Comparison of ENCODE assay signal across 10 cellular contexts in the genomic region with DNA sequence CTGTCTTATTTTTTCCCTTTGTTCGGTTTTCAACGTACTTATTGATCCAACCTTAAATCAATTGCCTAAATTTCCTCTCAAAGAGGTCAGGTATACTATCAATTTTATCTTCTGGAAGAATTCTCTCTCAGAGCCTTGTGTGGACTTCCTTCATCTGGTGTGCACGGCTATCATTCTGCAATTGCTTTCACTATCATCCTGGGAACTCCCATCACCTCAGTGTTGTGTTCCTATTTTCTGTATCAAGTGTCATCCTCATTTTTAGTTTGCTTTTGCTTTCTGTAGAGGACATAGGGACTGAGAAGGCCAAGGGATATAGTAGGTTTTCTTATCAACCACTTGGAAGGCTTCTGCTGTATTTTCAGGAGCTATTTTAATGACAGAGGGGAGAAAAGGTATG. TPM values are rescaled to one million over a fixed set of nuclear protein-coding genes. Genes with fewer than 3 reads are reported as not detected.
DNase-seq lines count a peak whose midpoint lies in the region; ATAC-seq and TF ChIP-seq lines count a peak whose summit lies in the region.
"Had no signal": no experiment of that assay in that cellular context is flagged by ENCODE, and none has a peak within 500 bp of the region (broad histone marks: within the 10 kb centered on the region; RNA-seq: fewer than 3 reads in every experiment).

No MANE protein-coding gene starts in this region.

- no peak overlapping the region for H4K91ac ChIP-seq in neuronal stem cell (ENCODE audit: low read depth, low read length, poor library complexity)

- no peaks in the 10 kb centered on the region for H3K27me3 Mint-ChIP-seq in activated CD4-positive, alpha-beta T cell treated with anti-CD3 and anti-CD28 coated beads, Interleukin-2, amount 10 ng/mL, durations not matched to agents 7 days and 5 days
- H3K27me3 Mint-ChIP-seq in activated CD8-positive, alpha-beta T cell treated with anti-CD3 and anti-CD28 coated beads, Interleukin-2, amount 10 ng/mL, durations not matched to agents 7 days and 5 days (ENCODE audit: low read depth) = no peaks in the 10 kb centered on the region
- H3K27me3 Mint-ChIP-seq in WTC11 (ENCODE audit: low read depth) (no peaks in the 10 kb centered on the region), glutamatergic neuron (ENCODE audit: unreplicated experiment) (no peaks in the 10 kb centered on the region)

- CTCF ChIA-PET in activated CD4-positive, alpha-beta T cell treated with anti-CD3 and anti-CD28 coated beads, Interleukin-2, amount 10 ng/mL, durations not matched to agents 7 days and 5 days (lab: Charles Lee) = interaction anchor here (0.9 to 1.3 kb wide), 3 partner anchors 9 to 39 kb away, joined by 3 read pairs; no protein-coding TSS in a partner anchor
- CTCF ChIA-PET in activated CD8-positive, alpha-beta T cell treated with anti-CD3 and anti-CD28 coated beads, Interleukin-2, amount 10 ng/mL, durations not matched to agents 7 days and 5 days (lab: Charles Lee) = interaction anchor here (0.7 to 3.6 kb wide), 4 partner anchors 11 to 41 kb away, joined by 3 to 21 read pairs (median 4); no protein-coding TSS in a partner anchor
- CTCF ChIA-PET in WTC11 (lab: Charles Lee) = interaction anchor here (1.0 to 1.5 kb wide), 3 partner anchors 29 to 147 kb away, joined by 3 to 5 read pairs (median 4); no protein-coding TSS in a partner anchor

- peak overlapping the region; percentile 12 to 98 (median 97) for H3K27ac ChIP-seq in right lobe of liver
- peak overlapping the region in 3 of 4 donors; percentile 38 to 66 (median 42) for H3K27ac ChIP-seq in tibial nerve
- H3K27ac ChIP-seq in neuronal stem cell (replicated peaks; ENCODE audit: low read length) = no peak overlapping the region

- H3K36me3 Mint-ChIP-seq in activated CD4-positive, alpha-beta T cell treated with anti-CD3 and anti-CD28 coated beads, Interleukin-2, amount 10 ng/mL, durations not matched to agents 7 days and 5 days (ENCODE audit: low read depth) = peaks cover 19% of the 10 kb centered on the region
- H3K36me3 Mint-ChIP-seq in activated CD8-positive, alpha-beta T cell treated with anti-CD3 and anti-CD28 coated beads, Interleukin-2, amount 10 ng/mL, durations not matched to agents 7 days and 5 days (ENCODE audit: low read depth) = peaks cover 44% of the 10 kb centered on the region
- peaks cover 4% of the 10 kb centered on the region; the same call in 1 of the 2 replicates for H3K36me3 Mint-ChIP-seq in WTC11
- H3K36me3 Mint-ChIP-seq in glutamatergic neuron (ENCODE audit: unreplicated experiment) = no peaks in the 10 kb centered on the region

- no peak overlapping the region for H3K14ac ChIP-seq in neuronal stem cell (ENCODE audit: low read length)

- no peak overlapping the region for H2AK5ac ChIP-seq in neuronal stem cell (ENCODE audit: low read depth, low read length)

- H3K4me2 ChIP-seq in neuronal stem cell (ENCODE audit: insufficient read depth, low read length, poor library complexity, severe bottlenecking) = no peak overlapping the region

- H2BK120ac ChIP-seq in neuronal stem cell (ENCODE audit: low read depth, low read length) = no peak overlapping the region

- H3K4me1 ChIP-seq in right lobe of liver = peaks cover 0 to 59% (median 23%) of the 10 kb centered on the region in 4 donors
- H3K4me1 ChIP-seq in tibial nerve = peaks cover 0 to 76% (median 46%) of the 10 kb centered on the region in 4 donors
- H3K4me1 ChIP-seq in neuronal stem cell (ENCODE audit: control insufficient read depth in 2 of 2, insufficient read depth in 1 of 2, low read depth in 1 of 2, low read length in 2 of 2) = peaks cover 2 to 3% of the 10 kb centered on the region in 2 donors

- H3K9ac ChIP-seq in neuronal stem cell (ENCODE audit: low read depth, low read length, poor library complexity) = no peak overlapping the region

- H3K9me3 Mint-ChIP-seq in activated CD4-positive, alpha-beta T cell treated with anti-CD3 and anti-CD28 coated beads, Interleukin-2, amount 10 ng/mL, durations not matched to agents 7 days and 5 days = no peaks in the 10 kb centered on the region
- H3K9me3 Mint-ChIP-seq in activated CD8-positive, alpha-beta T cell treated with anti-CD3 and anti-CD28 coated beads, Interleukin-2, amount 10 ng/mL, durations not matched to agents 7 days and 5 days (ENCODE audit: insufficient read depth) = peaks cover 4% of the 10 kb centered on the region
- H3K9me3 Mint-ChIP-seq in WTC11 (no peaks in the 10 kb centered on the region), glutamatergic neuron (ENCODE audit: unreplicated experiment) (no peaks in the 10 kb centered on the region)

- no peak for DNase-seq in activated CD4-positive, alpha-beta T cell treated with anti-CD3 and anti-CD28 coated beads, Interleukin-2, amount 10 ng/mL, durations not matched to agents 7 days and 5 days
- DNase-seq in activated CD4-positive, alpha-beta T cell treated with anti-CD3 and anti-CD28 coated beads for 4 hours = no peak
- no peak for DNase-seq in activated CD8-positive, alpha-beta T cell treated with anti-CD3 and anti-CD28 coated beads, Interleukin-2, amount 10 ng/mL, durations not matched to agents 7 days and 5 days
- DNase-seq in right lobe of liver (no peak), tibial nerve (ENCODE audit: low spot score in 2 of 2) (no peak), WTC11 (ENCODE audit: low spot score) (no peak), glutamatergic neuron (no peak), neuronal stem cell (ENCODE audit: low spot score) (no peak)
- DNase-seq: NCI-H1436, retina had no signal

- H3K27ac Mint-ChIP-seq in activated CD4-positive, alpha-beta T cell treated with anti-CD3 and anti-CD28 coated beads, Interleukin-2, amount 10 ng/mL, durations not matched to agents 7 days and 5 days = peak overlapping the region; percentile 73
- peak overlapping the region; percentile 64 for H3K27ac Mint-ChIP-seq in activated CD8-positive, alpha-beta T cell treated with anti-CD3 and anti-CD28 coated beads, Interleukin-2, amount 10 ng/mL, durations not matched to agents 7 days and 5 days
- no peak overlapping the region for H3K27ac Mint-ChIP-seq in WTC11
- no peak overlapping the region for H3K27ac Mint-ChIP-seq in glutamatergic neuron (ENCODE audit: unreplicated experiment)

- no peak overlapping the region for H3K4ac ChIP-seq in neuronal stem cell (ENCODE audit: low read length)

- no peak overlapping the region for H4K8ac ChIP-seq in neuronal stem cell (ENCODE audit: low read depth, low read length)

- WGBS in right lobe of liver (ENCODE audit: insufficient coverage, low coverage, low lambda C conversion rate, missing lambda C conversion rate) = 6% methylated on average over 3 of the region's 3 CpGs
- WGBS in tibial nerve, 2 donors = 65 to 67% methylated on average over 3 of the region's 3 CpGs
- WGBS in neuronal stem cell (ENCODE audit: extremely low coverage in 2 of 2, insufficient read length in 2 of 2, insufficient replicate concordance in 1 of 2), 2 donors = no CpG with 5 or more reads among the region's 3 CpGs

- no peak overlapping the region for H2AFZ ChIP-seq in neuronal stem cell (ENCODE audit: low read length)

- H3K27me3 ChIP-seq in right lobe of liver (no peaks in the 10 kb centered on the region), tibial nerve (no peaks in the 10 kb centered on the region), neuronal stem cell (ENCODE audit: control insufficient read depth in 3 of 3, insufficient read depth in 3 of 3, low read depth in 1 of 3, low read length in 3 of 3) (no peaks in the 10 kb centered on the region)

- no peaks in the 10 kb centered on the region for H3K9me3 ChIP-seq in right lobe of liver
- H3K9me3 ChIP-seq in tibial nerve = no peaks in the 10 kb centered on the region
- no peaks in the 10 kb centered on the region for H3K9me3 ChIP-seq in neuronal stem cell (replicated peaks in 1 of 2; ENCODE audit: control insufficient read depth in 2 of 2, insufficient read depth in 1 of 2, low read depth in 1 of 2, low read length in 2 of 2)

- TF ChIP-seq POLR2A in right lobe of liver (IDR thresholded peaks at IDR 0.05) (no peak), tibial nerve (IDR thresholded peaks at IDR 0.05) (no peak)

- H3K4me3 ChIP-seq in right lobe of liver (no peak overlapping the region), tibial nerve (no peak overlapping the region), neuronal stem cell (ENCODE audit: low read length in 2 of 2) (no peak overlapping the region)

- POLR2A ChIA-PET in activated CD4-positive, alpha-beta T cell treated with anti-CD3 and anti-CD28 coated beads, Interleukin-2, amount 10 ng/mL, durations not matched to agents 7 days and 5 days (lab: Charles Lee) = no interaction called here
- POLR2A ChIA-PET in activated CD8-positive, alpha-beta T cell treated with anti-CD3 and anti-CD28 coated beads, Interleukin-2, amount 10 ng/mL, durations not matched to agents 7 days and 5 days (lab: Charles Lee) = interaction anchor here (0.6 to 1.2 kb wide), 2 partner anchors 11 to 103 kb away, joined by 3 to 5 read pairs; no protein-coding TSS in a partner anchor
- POLR2A ChIA-PET in WTC11 (lab: Charles Lee) = no interaction called here

- H3K4me3 Mint-ChIP-seq in activated CD4-positive, alpha-beta T cell treated with anti-CD3 and anti-CD28 coated beads, Interleukin-2, amount 10 ng/mL, durations not matched to agents 7 days and 5 days = peak overlapping the region; percentile 24
- peak overlapping the region; percentile 62 for H3K4me3 Mint-ChIP-seq in activated CD8-positive, alpha-beta T cell treated with anti-CD3 and anti-CD28 coated beads, Interleukin-2, amount 10 ng/mL, durations not matched to agents 7 days and 5 days
- H3K4me3 Mint-ChIP-seq in WTC11 (no peak overlapping the region), glutamatergic neuron (ENCODE audit: unreplicated experiment) (no peak overlapping the region)

- TF ChIP-seq CTCF in right lobe of liver (IDR thresholded peaks at IDR 0.05) (no peak), tibial nerve (IDR thresholded peaks at IDR 0.05) (no peak), WTC11 (IDR thresholded peaks at IDR 0.05) (no peak), glutamatergic neuron (IDR thresholded peaks at IDR 0.05; ENCODE audit: partially characterized antibody, unreplicated experiment) (no peak)

- intact Hi-C loops in right lobe of liver (cut with DNase I) = no loop called here

- H3K18ac ChIP-seq in neuronal stem cell (ENCODE audit: low read length) = no peak overlapping the region

- ATAC-seq in activated CD8-positive, alpha-beta T cell treated with anti-CD3 and anti-CD28 coated beads, Interleukin-2, amount 10 ng/mL, durations not matched to agents 7 days and 5 days = peak; percentile 49
- ATAC-seq in right lobe of liver (peak; percentile 8 to 35 (median 27)), WTC11 (no peak)

- H3K4me1 Mint-ChIP-seq in activated CD4-positive, alpha-beta T cell treated with anti-CD3 and anti-CD28 coated beads, Interleukin-2, amount 10 ng/mL, durations not matched to agents 7 days and 5 days = peaks cover 51% of the 10 kb centered on the region
- peaks cover 71% of the 10 kb centered on the region for H3K4me1 Mint-ChIP-seq in activated CD8-positive, alpha-beta T cell treated with anti-CD3 and anti-CD28 coated beads, Interleukin-2, amount 10 ng/mL, durations not matched to agents 7 days and 5 days (ENCODE audit: low read depth)
- peaks cover 10% of the 10 kb centered on the region for H3K4me1 Mint-ChIP-seq in WTC11
- H3K4me1 Mint-ChIP-seq in glutamatergic neuron (ENCODE audit: low read depth, unreplicated experiment) = no peaks in the 10 kb centered on the region

- H2BK15ac ChIP-seq in neuronal stem cell (ENCODE audit: low read length) = no peak overlapping the region

- no peak for TF ChIP-seq EP300 in tibial nerve (IDR thresholded peaks at IDR 0.05)

- H3K79me1 ChIP-seq in neuronal stem cell (ENCODE audit: low read depth, low read length) = no peaks in the 10 kb centered on the region

- no peak overlapping the region for H3K23ac ChIP-seq in neuronal stem cell (ENCODE audit: low read depth, low read length, poor library complexity)

- no peak overlapping the region for H2BK12ac ChIP-seq in neuronal stem cell (ENCODE audit: low read length)

- H3K36me3 ChIP-seq in right lobe of liver (peaks cover 0 to 30% (median 13%) of the 10 kb centered on the region in 4 donors), tibial nerve (peaks cover 0 to 19% (median 0%) of the 10 kb centered on the region in 3 donors), neuronal stem cell (replicated peaks in 1 of 2; ENCODE audit: control insufficient read depth in 2 of 2, insufficient read depth in 2 of 2, low read length in 2 of 2) (peaks cover 0 to 2% of the 10 kb centered on the region in 2 donors)

- H2BK5ac ChIP-seq in neuronal stem cell (ENCODE audit: low read length) = no peak overlapping the region

RNA-seq across cellular contexts. Expression of gene STOM, which starts 11.3 kb away (rescaled TPM):
- 10 to 100 TPM; 35.5 to 48.1 TPM for total RNA-seq in activated CD4-positive, alpha-beta T cell treated with anti-CD3 and anti-CD28 coated beads, Interleukin-2, amount 10 ng/mL, durations not matched to agents 7 days and 5 days
- total RNA-seq in activated CD8-positive, alpha-beta T cell treated with anti-CD3 and anti-CD28 coated beads, Interleukin-2, amount 10 ng/mL, durations not matched to agents 7 days and 5 days = 10 to 100 TPM; 50.7 to 54.9 TPM
- total RNA-seq in right lobe of liver (100 to 1,000 TPM; 232 to 655 (median 443) TPM), tibial nerve (100 to 1,000 TPM; 164 to 310 (median 232) TPM), WTC11 (2021) (29.6 to 32.9 TPM (median 30.1 TPM) in 3 replicates), glutamatergic neuron (ENCODE audit: unreplicated experiment) (2.0 TPM)
- polyA plus RNA-seq in neuronal stem cell (2013, experiment 1 of 2) = 29.9 TPM
- 33.0 TPM for polyA plus RNA-seq in neuronal stem cell (2013, experiment 2 of 2)

Comparison
In these comparisons a context has a peak if more than half of its experiments do, and no peak if none do; other contexts are left out.
1. H3K27ac Mint-ChIP-seq: peak in activated CD4-positive, alpha-beta T cell treated with anti-CD3 and anti-CD28 coated beads, Interleukin-2, amount 10 ng/mL, durations not matched to agents 7 days and 5 days (single experiment) and activated CD8-positive, alpha-beta T cell treated with anti-CD3 and anti-CD28 coated beads, Interleukin-2, amount 10 ng/mL, durations not matched to agents 7 days and 5 days (single experiment); none in WTC11 (single experiment) and glutamatergic neuron (single experiment).
2. H3K4me3 Mint-ChIP-seq: peak in activated CD4-positive, alpha-beta T cell treated with anti-CD3 and anti-CD28 coated beads, Interleukin-2, amount 10 ng/mL, durations not matched to agents 7 days and 5 days (single experiment) and activated CD8-positive, alpha-beta T cell treated with anti-CD3 and anti-CD28 coated beads, Interleukin-2, amount 10 ng/mL, durations not matched to agents 7 days and 5 days (single experiment); none in WTC11 (single experiment) and glutamatergic neuron (single experiment).
3. RNA of gene STOM, which starts 11.3 kb away (total RNA-seq): 232 to 655 TPM in right lobe of liver, 164 to 310 TPM in tibial nerve, 50.7 to 54.9 TPM in activated CD8-positive, alpha-beta T cell treated with anti-CD3 and anti-CD28 coated beads, Interleukin-2, amount 10 ng/mL, durations not matched to agents 7 days and 5 days, 35.5 to 48.1 TPM in activated CD4-positive, alpha-beta T cell treated with anti-CD3 and anti-CD28 coated beads, Interleukin-2, amount 10 ng/mL, durations not matched to agents 7 days and 5 days and 29.6 to 32.9 TPM in WTC11; 2.0 TPM in glutamatergic neuron (single experiment); every median in the first group is over 10 times any median in the second.